In the genomic region with DNA sequence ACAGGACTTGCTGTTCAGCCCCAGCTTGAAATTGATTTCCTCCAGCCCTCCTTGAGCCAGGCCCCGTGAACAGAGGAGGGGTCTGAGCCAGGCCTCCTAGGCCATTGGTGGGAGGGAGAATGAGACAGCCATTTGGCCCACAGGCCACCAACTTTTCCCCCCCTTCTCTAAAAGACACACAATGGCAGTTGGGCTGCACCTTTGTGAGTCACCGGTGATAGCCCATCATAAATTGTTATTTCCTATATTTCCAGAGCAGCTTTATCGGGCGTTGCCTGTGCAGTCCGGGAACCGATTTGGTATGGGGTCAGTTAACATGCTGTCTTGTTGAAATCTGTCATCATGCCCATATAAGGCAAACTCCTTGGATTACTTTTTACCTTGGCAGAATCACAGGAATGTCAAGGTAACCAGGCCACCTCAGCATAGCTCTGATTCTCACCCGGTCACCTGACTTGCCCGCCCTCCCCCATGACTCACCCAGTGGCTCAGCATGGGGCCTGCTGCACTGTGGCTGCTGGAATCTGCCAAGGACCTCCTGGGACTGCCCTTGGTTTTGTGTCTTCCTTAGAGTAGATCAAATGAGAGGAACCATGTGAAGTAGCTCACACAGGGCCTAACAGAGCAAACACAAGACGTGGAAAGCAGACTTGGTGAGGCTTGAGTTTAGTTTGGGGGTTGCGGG, we compare ENCODE assay signal across 8 cellular contexts. TPM values are rescaled to one million over a fixed set of nuclear protein-coding genes. Genes with fewer than 3 reads are reported as not detected.
A peak's percentile ranks its signal among the peaks of the same experiment; 100 is the strongest.
DNase-seq lines count a peak whose midpoint lies in the region; ATAC-seq and TF ChIP-seq lines count a peak whose summit lies in the region.

No MANE protein-coding gene starts in this region.

- H3K27me3 ChIP-seq in HUES48 (ENCODE audit: control insufficient read depth, insufficient read depth, low read length) = no peaks in the 10 kb centered on the region

- H3K36me3 ChIP-seq in HUES48 (ENCODE audit: control insufficient read depth, insufficient read depth, low read length) = no peaks in the 10 kb centered on the region

- no peak for TF ChIP-seq CTCF in C4-2B (conservative IDR thresholded peaks at IDR 0.05)
- TF ChIP-seq CTCF in brain (conservative IDR thresholded peaks at IDR 0.05) = no peak

- H3K4me1 ChIP-seq in HUES48 (ENCODE audit: control insufficient read depth, insufficient read depth, low read length) = peaks cover 50% of the 10 kb centered on the region

- H3K27ac Mint-ChIP-seq in T-helper 17 cell (peak overlapping the region; percentile 93), brain (peak overlapping the region in 4 of 5 experiments; percentile 73 to 96 (median 90))

- ATAC-seq in T-helper 17 cell (peak; percentile 49), GM19035 (IDR thresholded peaks at IDR 0.05; ENCODE audit: unreplicated experiment) (no peak)

- H3K36me3 Mint-ChIP-seq in T-helper 17 cell (ENCODE audit: low read depth) (no peaks in the 10 kb centered on the region), brain (peaks cover 70% of the 10 kb centered on the region)

- H3K27ac ChIP-seq in C4-2B (peak overlapping the region; percentile 92), HUES48 (ENCODE audit: low read depth, low read length) (peak overlapping the region; percentile 98)

- H3K4me1 Mint-ChIP-seq in T-helper 17 cell (peaks cover 70% of the 10 kb centered on the region), brain (peaks cover 48% of the 10 kb centered on the region)

- peaks cover 0 to 18% (median 0%) of the 10 kb centered on the region in 5 experiments for H3K9me3 Mint-ChIP-seq in brain

- H3K4me3 Mint-ChIP-seq in T-helper 17 cell (peak overlapping the region; percentile 75), brain (peak overlapping the region in 2 of 5 experiments; percentile 22 to 51)

- H3K27me3 Mint-ChIP-seq in T-helper 17 cell = no peaks in the 10 kb centered on the region
- H3K27me3 Mint-ChIP-seq in brain = no peaks in the 10 kb centered on the region

- no peak overlapping the region; the same call in 1 of the 2 replicates for H3K4me3 ChIP-seq in HUES48 (ENCODE audit: low read depth, low read length)

- DNase-seq in T-helper 17 cell = peak; percentile 29 to 69 (median 47)
- peak; percentile 80 for DNase-seq in iPS-NIHi11 (ENCODE audit: low spot score)
- DNase-seq in smooth muscle cell of the brain vasculature (ENCODE audit: low read depth, low spot score) = peak; percentile 72
- no peak for DNase-seq in globus pallidus (ENCODE audit: low spot score)

- H3K9ac ChIP-seq in HUES48 (ENCODE audit: low read depth, low read length) = peak overlapping the region; percentile 78

- H3K9me3 ChIP-seq in HUES48 (ENCODE audit: control insufficient read depth, insufficient read depth, low read length) (no peaks in the 10 kb centered on the region), T-helper 17 cell (ENCODE audit: control insufficient read depth, low read length, poor library complexity, severe bottlenecking) (no peaks in the 10 kb centered on the region)

RNA-seq across cellular contexts. Expression of a gene that starts 36.1 kb away (rescaled TPM):
- total RNA-seq in T-helper 17 cell = 100 to 1,000 TPM; 201 to 205 TPM
- 379 TPM for polyA plus RNA-seq in brain (ENCODE audit: insufficient read depth, low read depth, low replicate concordance)
